8 cellular contexts compared by ENCODE assay signal in the genomic region with DNA sequence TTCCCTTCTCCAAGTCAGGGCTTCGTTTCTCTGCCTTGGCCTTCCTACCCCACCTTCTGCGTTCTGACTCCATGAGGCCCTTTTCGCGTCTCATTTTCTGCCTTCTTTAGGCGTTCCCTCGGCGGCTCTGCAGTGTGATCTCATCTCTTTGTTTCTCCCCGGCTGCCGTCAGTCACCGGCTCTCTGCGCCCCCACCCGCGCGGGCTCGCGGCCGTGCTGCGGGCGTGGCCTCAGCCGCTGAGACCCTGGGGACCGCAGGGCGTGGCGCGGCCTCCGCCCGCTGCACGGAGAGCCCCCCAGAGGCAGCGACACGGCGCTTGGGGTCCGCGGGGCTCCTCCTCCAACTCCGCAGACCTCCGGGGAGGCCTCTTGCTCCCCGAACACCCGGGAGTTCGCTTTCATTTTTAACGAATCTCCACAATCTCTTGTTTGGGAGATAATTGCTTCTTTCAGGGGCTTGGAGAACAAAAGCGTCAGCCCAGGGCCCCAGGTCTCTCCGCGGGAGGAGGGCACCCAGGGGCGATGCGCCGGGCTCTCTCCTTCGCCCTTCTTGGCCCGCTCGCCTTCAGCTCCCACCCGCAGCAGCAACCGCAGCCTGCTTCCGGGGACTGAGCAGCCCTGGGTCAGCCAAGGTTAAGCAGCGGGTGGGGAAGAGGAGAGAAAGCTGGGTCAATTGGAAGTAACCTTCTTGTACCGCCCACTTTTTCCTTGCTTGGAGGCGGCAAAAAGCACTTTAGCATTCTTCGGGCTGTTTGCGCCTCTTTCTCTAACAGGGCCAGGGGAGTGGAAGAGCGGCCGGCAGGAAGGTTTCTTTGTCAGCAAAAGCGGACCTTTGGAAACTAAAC. TPM values are rescaled to one million over a fixed set of nuclear protein-coding genes. Genes with fewer than 3 reads are reported as not detected.
DNase-seq lines count a peak whose midpoint lies in the region; ATAC-seq and TF ChIP-seq lines count a peak whose summit lies in the region.

No MANE protein-coding gene starts in this region.

- no peaks in the 10 kb centered on the region for H3K36me3 ChIP-seq in naive thymus-derived CD4-positive, alpha-beta T cell (ENCODE audit: control insufficient read depth in 2 of 3, insufficient read depth in 3 of 3, low read length in 3 of 3)

- H3K4me3 Mint-ChIP-seq in naive thymus-derived CD4-positive, alpha-beta T cell = peak overlapping the region; percentile 81 to 99 (median 95)
- peak overlapping the region; percentile 89 for H3K4me3 Mint-ChIP-seq in stimulated activated memory B cell treated with anti-CD40 and anti-IgM and Interleukin-4, amounts not matched to agents 10 μg/mL and 1 μg/mL and 100 μg/mL, for 72 hours

- peak overlapping the region; percentile 54 for H3K4me3 ChIP-seq in fibroblast of mammary gland (ENCODE audit: control insufficient read depth, low read depth, low read length)
- H3K4me3 ChIP-seq in naive thymus-derived CD4-positive, alpha-beta T cell (ENCODE audit: low read length) = peak overlapping the region; percentile 51

- H3K4me1 Mint-ChIP-seq in naive thymus-derived CD4-positive, alpha-beta T cell = peaks cover 14 to 31% (median 24%) of the 10 kb centered on the region in 7 donors
- peaks cover 51% of the 10 kb centered on the region for H3K4me1 Mint-ChIP-seq in stimulated activated memory B cell treated with anti-CD40 and anti-IgM and Interleukin-4, amounts not matched to agents 10 μg/mL and 1 μg/mL and 100 μg/mL, for 72 hours

- peaks cover 5 to 13% of the 10 kb centered on the region in 2 donors for H3K4me1 ChIP-seq in naive thymus-derived CD4-positive, alpha-beta T cell (ENCODE audit: control insufficient read depth in 2 of 2, insufficient read depth in 2 of 2, low read length in 2 of 2)

- H3K27me3 Mint-ChIP-seq in naive thymus-derived CD4-positive, alpha-beta T cell = peaks cover 0 to 13% (median 0%) of the 10 kb centered on the region in 5 donors
- no peaks in the 10 kb centered on the region for H3K27me3 Mint-ChIP-seq in stimulated activated memory B cell treated with anti-CD40 and anti-IgM and Interleukin-4, amounts not matched to agents 10 μg/mL and 1 μg/mL and 100 μg/mL, for 72 hours

- peaks cover 0 to 2% (median 0%) of the 10 kb centered on the region in 5 donors for H3K36me3 Mint-ChIP-seq in naive thymus-derived CD4-positive, alpha-beta T cell
- no peaks in the 10 kb centered on the region for H3K36me3 Mint-ChIP-seq in stimulated activated memory B cell treated with anti-CD40 and anti-IgM and Interleukin-4, amounts not matched to agents 10 μg/mL and 1 μg/mL and 100 μg/mL, for 72 hours

- peak overlapping the region; percentile 60 for H3K27ac ChIP-seq in naive thymus-derived CD4-positive, alpha-beta T cell (ENCODE audit: low read depth, low read length)

- CTCF ChIA-PET in naive thymus-derived CD4-positive, alpha-beta T cell (lab: Charles Lee) = interaction anchor here (0.8 to 1.1 kb wide), 2 partner anchors 491 to 512 kb away, joined by 3 read pairs; no protein-coding TSS in a partner anchor

- no peaks in the 10 kb centered on the region for H3K9me3 Mint-ChIP-seq in naive thymus-derived CD4-positive, alpha-beta T cell
- H3K9me3 Mint-ChIP-seq in stimulated activated memory B cell treated with anti-CD40 and anti-IgM and Interleukin-4, amounts not matched to agents 10 μg/mL and 1 μg/mL and 100 μg/mL, for 72 hours = no peaks in the 10 kb centered on the region

- peak; percentile 86 for ATAC-seq in GM21381 (IDR thresholded peaks at IDR 0.05; ENCODE audit: unreplicated experiment)
- ATAC-seq in naive thymus-derived CD4-positive, alpha-beta T cell = peak; percentile 92
- peak; percentile 97 for ATAC-seq in stimulated activated memory B cell treated with anti-CD40 and anti-IgM and Interleukin-4, amounts not matched to agents 10 μg/mL and 1 μg/mL and 100 μg/mL, for 72 hours

- POLR2A ChIA-PET in naive thymus-derived CD4-positive, alpha-beta T cell (lab: Charles Lee) = interaction anchor here (0.6 to 1.6 kb wide), 2 partner anchors 512 to 913 kb away, joined by 3 to 5 read pairs; a partner anchor contains a TSS

- intact Hi-C loops in naive thymus-derived CD4-positive, alpha-beta T cell (cut with micrococcal nuclease) = loop anchor here (1.0 to 2.0 kb wide), 4 partner anchors 35 to 1914 kb away; a partner anchor contains a TSS

- H3K27me3 ChIP-seq in naive thymus-derived CD4-positive, alpha-beta T cell (ENCODE audit: control insufficient read depth in 2 of 2, insufficient read depth in 2 of 2, low read length in 2 of 2) = no peaks in the 10 kb centered on the region

- H3K27ac Mint-ChIP-seq in naive thymus-derived CD4-positive, alpha-beta T cell = peak overlapping the region; percentile 90 to 100 (median 98)
- peak overlapping the region; percentile 95 for H3K27ac Mint-ChIP-seq in stimulated activated memory B cell treated with anti-CD40 and anti-IgM and Interleukin-4, amounts not matched to agents 10 μg/mL and 1 μg/mL and 100 μg/mL, for 72 hours

- TF ChIP-seq CTCF in fibroblast of mammary gland (conservative IDR thresholded peaks at IDR 0.05; ENCODE audit: control insufficient read depth, insufficient read depth, low read depth, low read length) = no peak

- H3K9me3 ChIP-seq in naive thymus-derived CD4-positive, alpha-beta T cell (ENCODE audit: control insufficient read depth in 2 of 3, low read length in 3 of 3) = no peaks in the 10 kb centered on the region

- DNase-seq in COR-L47 (lab: John Stamatoyannopoulos, UW) = peak; percentile 83
- DNase-seq in HT1080 (ENCODE audit: low read depth) = peak; percentile 72
- peak; percentile 86 for DNase-seq in OCI-M1 (lab: John Stamatoyannopoulos, UW)
- DNase-seq in activated T-helper 1 cell treated with anti-CD3 and anti-CD28 coated beads, Interleukin-2, amount 50 U/mL, for 16 hours (ENCODE audit: low read depth in 1 of 2, low spot score in 1 of 2) = peak; percentile 22 to 55
- DNase-seq in fibroblast of mammary gland (ENCODE audit: low read depth) = peak; percentile 84
- DNase-seq in naive thymus-derived CD4-positive, alpha-beta T cell = peak; percentile 49 to 76 (median 62)

RNA-seq across cellular contexts. Expression of a gene that starts 35.2 kb away (rescaled TPM):
- total RNA-seq in HT1080 (2014; rRNA removed; shearing (Covaris generic)) = 1.00 and 2.3 TPM in 2 replicates
- 0.83 and 1.2 TPM in 2 replicates for polyA plus RNA-seq in HT1080 (2015; cell fraction: cytosol; rRNA removed)
- 0.38 and 1.2 TPM in 2 replicates for polyA plus RNA-seq in HT1080 (2015; cell fraction: nucleus; rRNA removed)
- not detected for total RNA-seq in naive thymus-derived CD4-positive, alpha-beta T cell
- polyA plus RNA-seq in naive thymus-derived CD4-positive, alpha-beta T cell = not detected

Comparison
In these comparisons a context has a peak if more than half of its experiments do, and no peak if none do; other contexts are left out.
1. Peak in every context shown above with its lines: DNase-seq, ATAC-seq, H3K4me3 ChIP-seq and H3K27ac ChIP-seq.